24 cellular contexts compared by ENCODE assay signal in the genomic region with DNA sequence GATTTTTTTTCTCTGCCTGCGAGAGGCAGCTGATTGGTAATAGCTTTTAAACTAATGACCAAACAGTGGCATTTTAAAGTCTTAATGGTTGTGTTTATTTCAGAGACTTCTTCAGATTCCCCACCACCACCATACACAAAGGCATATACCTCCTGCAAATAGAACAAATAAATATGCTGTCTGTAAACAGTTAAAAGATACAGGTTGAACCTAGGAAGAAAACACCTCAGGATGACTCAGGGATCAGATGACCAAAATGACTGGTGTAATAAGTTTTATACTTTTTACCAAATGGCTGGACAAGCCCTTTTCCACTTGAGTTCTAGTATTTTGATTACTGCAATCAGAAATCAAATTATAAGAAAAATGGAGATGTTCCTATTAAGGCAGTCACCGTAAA.
"Had no signal": no experiment of that assay in that cellular context is flagged by ENCODE, and none has a peak within 500 bp of the region (broad histone marks: within the 10 kb centered on the region; RNA-seq: fewer than 3 reads in every experiment).

No MANE protein-coding gene starts in this region.

- H3K27me3 Mint-ChIP-seq: activated CD4-positive, alpha-beta memory T cell treated with anti-CD3 and anti-CD28 coated beads, Interleukin-2, amount 10 ng/mL, durations not matched to agents 7 days and 5 days; activated CD4-positive, alpha-beta T cell treated with anti-CD3 and anti-CD28 coated beads, Interleukin-2, amount 10 ng/mL, durations not matched to agents 24 days and 14 days; activated naive CD4-positive, alpha-beta T cell treated with anti-CD3 and anti-CD28 coated beads, Interleukin-2, amount 50 U/mL, for 24 hours; stimulated activated naive CD8-positive, alpha-beta T cell treated with anti-CD3 and anti-CD28 coated beads, Interleukin-15, Interleukin-2, amounts not matched to agents 100 ng/mL and 50 ng/mL, for 24 hours had no signal

- H3K4me1 ChIP-seq: body of pancreas, left ventricle myocardium inferior, right lobe of liver, thyroid gland had no signal

- H3K4me2 ChIP-seq: hepatocyte had no signal

- H3K4me3 ChIP-seq: body of pancreas, hepatocyte, left ventricle myocardium inferior, right lobe of liver, skin epidermis, thyroid gland had no signal

- H3K9me3 ChIP-seq: body of pancreas, left ventricle myocardium inferior, right lobe of liver, thyroid gland had no signal

- H3K4me1 Mint-ChIP-seq: activated CD4-positive, alpha-beta memory T cell treated with anti-CD3 and anti-CD28 coated beads, Interleukin-2, amount 10 ng/mL, durations not matched to agents 7 days and 5 days; activated CD4-positive, alpha-beta T cell treated with anti-CD3 and anti-CD28 coated beads, Interleukin-2, amount 10 ng/mL, durations not matched to agents 24 days and 14 days; activated naive CD4-positive, alpha-beta T cell treated with anti-CD3 and anti-CD28 coated beads, Interleukin-2, amount 50 U/mL, for 24 hours; immature natural killer cell had no signal

- H3K36me3 Mint-ChIP-seq: activated naive CD4-positive, alpha-beta T cell treated with anti-CD3 and anti-CD28 coated beads, Interleukin-2, amount 50 U/mL, for 24 hours; immature natural killer cell had no signal

- H3K27me3 ChIP-seq: body of pancreas, hepatocyte, right lobe of liver, thyroid gland had no signal

- DNase-seq: activated CD4-positive, alpha-beta memory T cell treated with anti-CD3 and anti-CD28 coated beads, Interleukin-2, amount 10 ng/mL, durations not matched to agents 7 days and 5 days; activated CD4-positive, alpha-beta T cell treated with anti-CD3 and anti-CD28 coated beads, Interleukin-2, amount 10 ng/mL, durations not matched to agents 24 days and 14 days; activated gamma-delta T cell treated with Interleukin-2 at 50 U/mL for 16 hours; activated T-cell treated with anti-CD3 and anti-CD28 coated beads, Interleukin-2, amount 50 U/mL, for 1 hour; anterior cingulate cortex; body of pancreas; dermis blood vessel endothelial cell; effector CD8-positive, alpha-beta T cell; foreskin melanocyte; immature natural killer cell; kidney glomerular epithelial cell; left ventricle myocardium inferior; midbrain; nephron progenitor cell; nucleus accumbens; right lobe of liver; stimulated activated CD4-positive, alpha-beta T cell treated with anti-CD3 and anti-CD28 coated beads, Interleukin-1b, Interleukin-23, amount 100 ng/mL, for 48 hours; thyroid gland had no signal

- H3K9me3 Mint-ChIP-seq: activated CD4-positive, alpha-beta memory T cell treated with anti-CD3 and anti-CD28 coated beads, Interleukin-2, amount 10 ng/mL, durations not matched to agents 7 days and 5 days; activated CD4-positive, alpha-beta T cell treated with anti-CD3 and anti-CD28 coated beads, Interleukin-2, amount 10 ng/mL, durations not matched to agents 24 days and 14 days; nephron progenitor cell; T-helper 2 cell treated with Interferon-gamma antibody and Interleukin-4, amounts not matched to agents 5 μg/mL and 100 μg/mL, for 36 hours had no signal

- H3K79me2 ChIP-seq: hepatocyte had no signal

- H3K4me3 Mint-ChIP-seq: activated CD4-positive, alpha-beta memory T cell treated with anti-CD3 and anti-CD28 coated beads, Interleukin-2, amount 10 ng/mL, durations not matched to agents 7 days and 5 days; activated CD4-positive, alpha-beta T cell treated with anti-CD3 and anti-CD28 coated beads, Interleukin-2, amount 10 ng/mL, durations not matched to agents 24 days and 14 days; activated naive CD4-positive, alpha-beta T cell treated with anti-CD3 and anti-CD28 coated beads, Interleukin-2, amount 50 U/mL, for 24 hours; immature natural killer cell; nephron progenitor cell; stimulated activated naive CD8-positive, alpha-beta T cell treated with anti-CD3 and anti-CD28 coated beads, Interleukin-15, Interleukin-2, amounts not matched to agents 100 ng/mL and 50 ng/mL, for 24 hours; T-helper 2 cell treated with Interferon-gamma antibody and Interleukin-4, amounts not matched to agents 5 μg/mL and 100 μg/mL, for 36 hours had no signal

- H3K27ac Mint-ChIP-seq: activated CD4-positive, alpha-beta memory T cell treated with anti-CD3 and anti-CD28 coated beads, Interleukin-2, amount 10 ng/mL, durations not matched to agents 7 days and 5 days; activated CD4-positive, alpha-beta T cell treated with anti-CD3 and anti-CD28 coated beads, Interleukin-2, amount 10 ng/mL, durations not matched to agents 24 days and 14 days; activated naive CD4-positive, alpha-beta T cell treated with anti-CD3 and anti-CD28 coated beads, Interleukin-2, amount 50 U/mL, for 24 hours; immature natural killer cell; nephron progenitor cell; stimulated activated naive CD8-positive, alpha-beta T cell treated with anti-CD3 and anti-CD28 coated beads, Interleukin-15, Interleukin-2, amounts not matched to agents 100 ng/mL and 50 ng/mL, for 24 hours; T-helper 2 cell treated with Interferon-gamma antibody and Interleukin-4, amounts not matched to agents 5 μg/mL and 100 μg/mL, for 36 hours had no signal

- H3K36me3 ChIP-seq: left ventricle myocardium inferior, right lobe of liver, thyroid gland had no signal

- H3K27ac ChIP-seq: body of pancreas, hepatocyte, left ventricle myocardium inferior, right lobe of liver, skin epidermis, thyroid gland, VCaP had no signal

- H2AFZ ChIP-seq: hepatocyte had no signal
